Comparison of ENCODE assay signal across 8 cellular contexts in genomic region chr20:62407221-62407992, GRCh38. TPM values are rescaled to one million over a fixed set of nuclear protein-coding genes. Genes with fewer than 3 reads are reported as not detected.
DNase-seq lines count a peak whose midpoint lies in the region; ATAC-seq, FAIRE-seq and TF ChIP-seq lines count a peak whose summit lies in the region.

Gene CABLES2, minus strand, starts transcription at chr20:62407285. Its CDS starts 9 bp downstream, at chr20:62407276.

- TF ChIP-seq CTCF in fibroblast of the aortic adventitia (IDR thresholded peaks at IDR 0.05; ENCODE audit: insufficient read depth, low read length) = no peak
- TF ChIP-seq CTCF in nephron progenitor cell (IDR thresholded peaks at IDR 0.05) = no peak

- FAIRE-seq in H54 (lab: Jason Lieb, UNC) = no peak

- no peaks in the 10 kb centered on the region for H3K9me3 Mint-ChIP-seq in nephron progenitor cell

- H3K27ac Mint-ChIP-seq in nephron progenitor cell = no peak within 1 kb of the TSS

- peak within 1 kb of the TSS; percentile 76 for H3K4me3 Mint-ChIP-seq in nephron progenitor cell

- no peaks in the 10 kb centered on the region for H3K9me3 ChIP-seq in ES-I3 (ENCODE audit: control insufficient read depth, insufficient read depth, low read length)

- peak; percentile 96 for DNase-seq in H54 (ENCODE audit: insufficient read length, low spot score)
- peak; percentile 95 for DNase-seq in LoVo (ENCODE audit: low spot score)
- peak; percentile 89 for DNase-seq in activated T-helper 9 cell treated with anti-CD3 and anti-CD28 coated beads, Interleukin-2, amount 50 U/mL, for 16 hours (ENCODE audit: low read depth)
- DNase-seq in fibroblast of the aortic adventitia (ENCODE audit: low read depth) = peak; percentile 90
- peak; percentile 93 for DNase-seq in nephron progenitor cell
- DNase-seq in stimulated activated naive CD8-positive, alpha-beta T cell treated with anti-CD3 and anti-CD28 coated beads, Interleukin-15, Interleukin-2, amounts not matched to agents 100 U/mL and 50 U/mL, for 24 hours = peak; percentile 92

- peaks cover 24% of the 10 kb centered on the region for H3K27me3 Mint-ChIP-seq in nephron progenitor cell (ENCODE audit: low read depth, poor library complexity)

- H3K4me1 ChIP-seq in ES-I3 (ENCODE audit: insufficient read depth, low read length) = no peaks in the 10 kb centered on the region; the same call in 1 of the 2 replicates

- TF ChIP-seq POLR2A in H54 (IDR thresholded peaks at IDR 0.05; ENCODE audit: low read depth, low read length) = peak; percentile 44
- TF ChIP-seq POLR2A in Raji (IDR thresholded peaks at IDR 0.05; ENCODE audit: insufficient read depth, low read depth, low read length) = peak; percentile 59

- peak within 1 kb of the TSS; percentile 75 for H3K4me3 ChIP-seq in fibroblast of the aortic adventitia (ENCODE audit: low read depth, low read length)

- peak; percentile 92 for ATAC-seq in stimulated activated naive CD8-positive, alpha-beta T cell treated with anti-CD3 and anti-CD28 coated beads, Interleukin-15, Interleukin-2, amounts not matched to agents 100 U/mL and 50 U/mL, for 24 hours

- no peaks in the 10 kb centered on the region for H3K36me3 Mint-ChIP-seq in nephron progenitor cell (ENCODE audit: low read depth)

- no peaks in the 10 kb centered on the region for H3K36me3 ChIP-seq in ES-I3 (ENCODE audit: insufficient read depth, low read length)

- H3K4me1 Mint-ChIP-seq in nephron progenitor cell = peaks cover 25% of the 10 kb centered on the region

- peak within 1 kb of the TSS; percentile 52 for H3K9ac ChIP-seq in ES-I3 (ENCODE audit: low read depth, low read length)

RNA-seq across cellular contexts. Expression of gene CABLES2, which starts in this region (rescaled TPM):
- 1.1 and 4.3 TPM in 2 replicates for total RNA-seq in fibroblast of the aortic adventitia (ENCODE audit: low replicate concordance)

Comparison
In these comparisons a context has a peak if more than half of its experiments do, and no peak if none do; other contexts are left out.
1. Peak in every context shown above with its lines: DNase-seq, ATAC-seq and H3K4me3 ChIP-seq.